ENCODE assay signal across 16 cellular contexts in genomic region chr4:161522031-161522430, GRCh38.
DNase-seq lines count a peak whose midpoint lies in the region; ATAC-seq lines count a peak whose summit lies in the region.
"Had no signal": no experiment of that assay in that cellular context is flagged by ENCODE, and none has a peak within 500 bp of the region (broad histone marks: within the 10 kb centered on the region; RNA-seq: fewer than 3 reads in every experiment).

No MANE protein-coding gene starts in this region.

- DNase-seq in COLO668 (lab: John Stamatoyannopoulos, UW; ENCODE audit: unreplicated experiment) (peak; percentile 33), NCI-H1092 treated with DMSO at 0.1 percent for 48 hours (lab: John Stamatoyannopoulos, UW) (peak; percentile 73), OCI-M1 (lab: John Stamatoyannopoulos, UW) (peak; percentile 30), medulla oblongata (ENCODE audit: extremely low spot score) (peak; percentile 39), DMS153 treated with DMSO at 0.1 percent for 48 hours (lab: John Stamatoyannopoulos, UW; ENCODE audit: unreplicated experiment) (no peak), epidermal melanocyte (ENCODE audit: insufficient read length, low spot score) (no peak)
- DNase-seq: activated CD8-positive, alpha-beta memory T cell treated with anti-CD3 and anti-CD28 coated beads, Interleukin-2, amount 10 ng/mL, durations not matched to agents 7 days and 5 days; activated naive CD4-positive, alpha-beta T cell treated with anti-CD3 and anti-CD28 coated beads, Interleukin-2, amount 50 U/mL, for 16 hours; central memory CD4-positive, alpha-beta T cell; EL; Karpas-422; NCI-H526; stimulated activated CD4-positive, alpha-beta T cell treated with anti-CD3 and anti-CD28 coated beads, Interleukin-2, amount 100 ng/mL, for 24 hours; WERI-Rb-1 had no signal

- ATAC-seq in GM21360 (IDR thresholded peaks at IDR 0.05; ENCODE audit: unreplicated experiment) = no peak
- no peak for ATAC-seq in HG03457 (IDR thresholded peaks at IDR 0.05; ENCODE audit: unreplicated experiment)
- ATAC-seq: activated CD8-positive, alpha-beta memory T cell treated with anti-CD3 and anti-CD28 coated beads, Interleukin-2, amount 10 ng/mL, durations not matched to agents 7 days and 5 days had no signal

Comparison
In these comparisons a context has a peak if more than half of its experiments do, and no peak if none do; other contexts are left out.
1. DNase-seq: peak in COLO668 (single experiment), NCI-H1092 treated with DMSO at 0.1 percent for 48 hours (single experiment), OCI-M1 (single experiment) and medulla oblongata (single experiment); none in DMS153 treated with DMSO at 0.1 percent for 48 hours (single experiment) and epidermal melanocyte (single experiment).